ENCODE assay signal across 20 cellular contexts in genomic region chr5:123554601-123555000, GRCh38.
"Had no signal": no experiment of that assay in that cellular context is flagged by ENCODE, and none has a peak within 500 bp of the region (broad histone marks: within the 10 kb centered on the region; RNA-seq: fewer than 3 reads in every experiment).

No MANE protein-coding gene starts in this region.

- ATAC-seq: activated CD4-positive, alpha-beta T cell treated with anti-CD3 and anti-CD28 coated beads for 36 hours; activated naive CD4-positive, alpha-beta T cell treated with anti-CD3 and anti-CD28 coated beads, Interleukin-2, amount 50 U/mL, for 72 hours; esophagus mucosa; left lobe of liver; naive thymus-derived CD8-positive, alpha-beta T cell; right cardiac atrium had no signal

- H3K27ac Mint-ChIP-seq: activated CD4-positive, alpha-beta memory T cell treated with anti-CD3 and anti-CD28 coated beads, Interleukin-2, amount 10 ng/mL, durations not matched to agents 7 days and 5 days; activated CD4-positive, alpha-beta T cell treated with anti-CD3 and anti-CD28 coated beads for 36 hours; activated naive CD4-positive, alpha-beta T cell treated with anti-CD3 and anti-CD28 coated beads, Interleukin-2, amount 50 U/mL, for 72 hours; activated T-cell treated with anti-CD3 and anti-CD28 coated beads, Interleukin-2, amount 50 U/mL, for 24 hours; naive thymus-derived CD8-positive, alpha-beta T cell; progenitor cell of endocrine pancreas; T-helper 1 cell treated with Interleukin-12 subunit alpha and Interleukin-12 subunit beta and Interleukin-4 antibody, amounts not matched to agents 30 μg/mL and 1 μg/mL, for 36 hours had no signal

- H3K4me3 ChIP-seq: colonic mucosa, hepatocyte, skin epidermis had no signal

- H3K4me3 Mint-ChIP-seq: activated CD4-positive, alpha-beta memory T cell treated with anti-CD3 and anti-CD28 coated beads, Interleukin-2, amount 10 ng/mL, durations not matched to agents 7 days and 5 days; activated CD4-positive, alpha-beta T cell treated with anti-CD3 and anti-CD28 coated beads for 36 hours; activated T-cell treated with anti-CD3 and anti-CD28 coated beads, Interleukin-2, amount 50 U/mL, for 24 hours; naive thymus-derived CD8-positive, alpha-beta T cell; T-helper 1 cell treated with Interleukin-12 subunit alpha and Interleukin-12 subunit beta and Interleukin-4 antibody, amounts not matched to agents 30 μg/mL and 1 μg/mL, for 36 hours had no signal

- H2AFZ ChIP-seq: hepatocyte had no signal

- H3K4me1 ChIP-seq: colonic mucosa had no signal

- H3K27ac ChIP-seq: colonic mucosa, hepatocyte, skin epidermis, WERI-Rb-1 had no signal

- H3K36me3 ChIP-seq: colonic mucosa, WERI-Rb-1 had no signal

- H3K27me3 ChIP-seq: colonic mucosa, hepatocyte had no signal

- H3K4me2 ChIP-seq: hepatocyte had no signal

- H3K9me3 ChIP-seq: colonic mucosa had no signal

- DNase-seq: activated CD4-positive, alpha-beta memory T cell treated with anti-CD3 and anti-CD28 coated beads, Interleukin-2, amount 10 ng/mL, durations not matched to agents 7 days and 5 days; activated CD4-positive, alpha-beta T cell treated with anti-CD3 and anti-CD28 coated beads for 36 hours; activated T-cell treated with anti-CD3 and anti-CD28 coated beads, Interleukin-2, amount 50 U/mL, for 24 hours; colonic mucosa; islet precursor cell; naive thymus-derived CD8-positive, alpha-beta T cell; occipital lobe; right cardiac atrium; stimulated activated CD4-positive, alpha-beta T cell treated with anti-CD3 and anti-CD28 coated beads, Interleukin-15, amount 100 ng/mL, for 24 hours; stimulated activated CD4-positive, alpha-beta T cell treated with anti-CD3 and anti-CD28 coated beads, Interleukin-4, amount 100 ng/mL, for 1 hour; stimulated activated naive CD4-positive, alpha-beta T cell treated with Interleukin-2 at 50 U/mL for 16 hours; trophoblast cell; WERI-Rb-1 had no signal

- H3K9me3 Mint-ChIP-seq: activated CD4-positive, alpha-beta memory T cell treated with anti-CD3 and anti-CD28 coated beads, Interleukin-2, amount 10 ng/mL, durations not matched to agents 7 days and 5 days; activated naive CD4-positive, alpha-beta T cell treated with anti-CD3 and anti-CD28 coated beads, Interleukin-2, amount 50 U/mL, for 72 hours; activated T-cell treated with anti-CD3 and anti-CD28 coated beads, Interleukin-2, amount 50 U/mL, for 24 hours; naive thymus-derived CD8-positive, alpha-beta T cell; T-helper 1 cell treated with Interleukin-12 subunit alpha and Interleukin-12 subunit beta and Interleukin-4 antibody, amounts not matched to agents 30 μg/mL and 1 μg/mL, for 36 hours had no signal

- H3K27me3 Mint-ChIP-seq: activated CD4-positive, alpha-beta memory T cell treated with anti-CD3 and anti-CD28 coated beads, Interleukin-2, amount 10 ng/mL, durations not matched to agents 7 days and 5 days; activated CD4-positive, alpha-beta T cell treated with anti-CD3 and anti-CD28 coated beads for 36 hours; activated T-cell treated with anti-CD3 and anti-CD28 coated beads, Interleukin-2, amount 50 U/mL, for 24 hours; naive thymus-derived CD8-positive, alpha-beta T cell; progenitor cell of endocrine pancreas had no signal
